In genomic region chr12:52033506-52034258, GRCh38 we compare ENCODE assay signal across 1 cellular context.
TF ChIP-seq lines count a peak whose summit lies in the region.

No MANE protein-coding gene starts in this region.

TF ChIP-seq in A549, 52 proteins besides CTCF, POLR2A, EP300 and RAD21 (continued from another document):
- TF ChIP-seq, protein P1, sequence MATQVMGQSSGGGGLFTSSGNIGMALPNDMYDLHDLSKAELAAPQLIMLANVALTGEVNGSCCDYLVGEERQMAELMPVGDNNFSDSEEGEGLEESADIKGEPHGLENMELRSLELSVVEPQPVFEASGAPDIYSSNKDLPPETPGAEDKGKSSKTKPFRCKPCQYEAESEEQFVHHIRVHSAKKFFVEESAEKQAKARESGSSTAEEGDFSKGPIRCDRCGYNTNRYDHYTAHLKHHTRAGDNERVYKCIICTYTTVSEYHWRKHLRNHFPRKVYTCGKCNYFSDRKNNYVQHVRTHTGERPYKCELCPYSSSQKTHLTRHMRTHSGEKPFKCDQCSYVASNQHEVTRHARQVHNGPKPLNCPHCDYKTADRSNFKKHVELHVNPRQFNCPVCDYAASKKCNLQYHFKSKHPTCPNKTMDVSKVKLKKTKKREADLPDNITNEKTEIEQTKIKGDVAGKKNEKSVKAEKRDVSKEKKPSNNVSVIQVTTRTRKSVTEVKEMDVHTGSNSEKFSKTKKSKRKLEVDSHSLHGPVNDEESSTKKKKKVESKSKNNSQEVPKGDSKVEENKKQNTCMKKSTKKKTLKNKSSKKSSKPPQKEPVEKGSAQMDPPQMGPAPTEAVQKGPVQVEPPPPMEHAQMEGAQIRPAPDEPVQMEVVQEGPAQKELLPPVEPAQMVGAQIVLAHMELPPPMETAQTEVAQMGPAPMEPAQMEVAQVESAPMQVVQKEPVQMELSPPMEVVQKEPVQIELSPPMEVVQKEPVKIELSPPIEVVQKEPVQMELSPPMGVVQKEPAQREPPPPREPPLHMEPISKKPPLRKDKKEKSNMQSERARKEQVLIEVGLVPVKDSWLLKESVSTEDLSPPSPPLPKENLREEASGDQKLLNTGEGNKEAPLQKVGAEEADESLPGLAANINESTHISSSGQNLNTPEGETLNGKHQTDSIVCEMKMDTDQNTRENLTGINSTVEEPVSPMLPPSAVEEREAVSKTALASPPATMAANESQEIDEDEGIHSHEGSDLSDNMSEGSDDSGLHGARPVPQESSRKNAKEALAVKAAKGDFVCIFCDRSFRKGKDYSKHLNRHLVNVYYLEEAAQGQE (IDR thresholded peaks at IDR 0.05): no peak
- TF ChIP-seq HEYL (CRISPR knock-in tag; IDR thresholded peaks at IDR 0.05) (no peak), BCL3 (IDR thresholded peaks at IDR 0.05) (no peak)
TF ChIP-seq in A549: peak in this region for 3.
